Comparison of ENCODE assay signal across 13 cellular contexts in the genomic region with DNA sequence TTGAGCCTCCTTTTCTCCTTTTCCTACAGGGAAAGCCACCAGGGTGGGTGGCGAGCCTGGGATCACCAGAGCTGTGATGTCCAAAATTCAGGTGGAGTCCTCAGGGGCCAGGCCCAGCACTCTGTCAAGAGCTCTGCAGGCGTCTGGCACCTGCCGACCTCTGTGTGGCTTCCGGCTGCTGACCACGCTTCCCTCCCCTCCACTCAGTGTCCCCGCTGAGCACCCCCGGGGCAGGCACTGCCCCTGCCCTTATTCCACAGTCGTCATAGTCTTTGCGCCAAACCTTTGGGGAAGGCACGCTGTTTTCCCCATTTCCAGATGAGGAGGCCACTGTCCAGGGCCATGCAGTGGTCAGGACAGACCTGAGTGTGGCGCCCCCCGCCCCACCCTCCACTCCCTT. TPM values are rescaled to one million over a fixed set of nuclear protein-coding genes. Genes with fewer than 3 reads are reported as not detected.
A peak's percentile ranks its signal among the peaks of the same experiment; 100 is the strongest.
DNase-seq lines count a peak whose midpoint lies in the region; ATAC-seq and TF ChIP-seq lines count a peak whose summit lies in the region.
"Had no signal": no experiment of that assay in that cellular context is flagged by ENCODE, and none has a peak within 500 bp of the region (broad histone marks: within the 10 kb centered on the region; RNA-seq: fewer than 3 reads in every experiment).

No MANE protein-coding gene starts in this region.

- TF ChIP-seq CTCF in KMS-11 (conservative IDR thresholded peaks at IDR 0.05; ENCODE audit: low read depth, low read length), result no peak
- TF ChIP-seq CTCF in lower lobe of right lung (IDR thresholded peaks at IDR 0.05), result no peak
- TF ChIP-seq CTCF in CD4-positive, alpha-beta T cell (IDR thresholded peaks at IDR 0.05), result no peak
- TF ChIP-seq CTCF in GM23338 (conservative IDR thresholded peaks at IDR 0.05; ENCODE audit: low read depth in 2 of 2), result no peak

- peaks cover 39 to 63% (median 52%) of the 10 kb centered on the region in 3 donors for H3K4me1 Mint-ChIP-seq in CD8-positive, alpha-beta memory T cell
- peaks cover 20% of the 10 kb centered on the region for H3K4me1 Mint-ChIP-seq in CD4-positive, alpha-beta T cell (ENCODE audit: low read depth)
- H3K4me1 Mint-ChIP-seq in GM23338, result no peaks in the 10 kb centered on the region

- POLR2A ChIA-PET in CD8-positive, alpha-beta memory T cell (lab: Charles Lee), result no interaction called here
- POLR2A ChIA-PET in CD4-positive, alpha-beta T cell (lab: Charles Lee), result interaction anchor here (1.0 kb wide), 1 partner anchor 20 kb away, joined by 3 read pairs; no protein-coding TSS in a partner anchor

- H3F3A ChIP-seq in GM23338 (replicated peaks; ENCODE audit: low read depth), result no peaks in the 10 kb centered on the region

- H3K4me3 ChIP-seq in CD8-positive, alpha-beta memory T cell (ENCODE audit: low read length), result no peak overlapping the region
- no peak overlapping the region for H3K4me3 ChIP-seq in KMS-11 (IDR thresholded peaks at IDR 0.05; ENCODE audit: insufficient read depth, low read depth, low read length)
- H3K4me3 ChIP-seq in lower lobe of right lung, result no peak overlapping the region
- no peak overlapping the region for H3K4me3 ChIP-seq in GM23338
- H3K4me3 ChIP-seq: esophagus muscularis mucosa had no signal

- no peaks in the 10 kb centered on the region; the same call in none of the 2 replicates for H3K79me2 ChIP-seq in KMS-11 (ENCODE audit: insufficient read depth, low read depth)
- peaks cover 51% of the 10 kb centered on the region for H3K79me2 ChIP-seq in GM23338 (replicated peaks; ENCODE audit: insufficient read depth)

- no peaks in the 10 kb centered on the region for H3K9me3 ChIP-seq in CD8-positive, alpha-beta memory T cell (ENCODE audit: low read length)
- no peaks in the 10 kb centered on the region for H3K9me3 ChIP-seq in lower lobe of right lung
- no peaks in the 10 kb centered on the region for H3K9me3 ChIP-seq in CD4-positive, alpha-beta T cell (ENCODE audit: control insufficient read depth, low read length)
- H3K9me3 ChIP-seq: esophagus muscularis mucosa had no signal

- H2AFZ ChIP-seq in KMS-11 (ENCODE audit: low read depth) (no peak overlapping the region), GM23338 (no peak overlapping the region)

- H3K4me2 ChIP-seq in KMS-11 (peak overlapping the region; percentile 80; the same call in 1 of the 2 replicates), GM23338 (no peak overlapping the region)

- CTCF ChIA-PET in CD8-positive, alpha-beta memory T cell (lab: Charles Lee), result no interaction called here
- CTCF ChIA-PET in CD4-positive, alpha-beta T cell (lab: Charles Lee), result no interaction called here

- ATAC-seq in GM19452 (IDR thresholded peaks at IDR 0.05; ENCODE audit: unreplicated experiment) (peak; percentile 10), lower lobe of right lung (peak in 1 of 2 donors; percentile 22), HG02870 (IDR thresholded peaks at IDR 0.05; ENCODE audit: unreplicated experiment) (no peak), HG02610 (IDR thresholded peaks at IDR 0.05; ENCODE audit: unreplicated experiment) (no peak), GM23338 (no peak)
- ATAC-seq in CD4-positive, alpha-beta T cell (ENCODE audit: poor library complexity), result no peak

- H3K27me3 Mint-ChIP-seq in CD8-positive, alpha-beta memory T cell, result no peaks in the 10 kb centered on the region
- no peaks in the 10 kb centered on the region for H3K27me3 Mint-ChIP-seq in CD4-positive, alpha-beta T cell
- H3K27me3 Mint-ChIP-seq in GM23338 (ENCODE audit: insufficient read depth, low read depth, poor library complexity), result peaks cover 6% of the 10 kb centered on the region

- no peak overlapping the region for H3K27ac ChIP-seq in CD8-positive, alpha-beta memory T cell (ENCODE audit: low read depth, low read length)
- H3K27ac ChIP-seq in KMS-11 (peak overlapping the region; percentile 81; the same call in 1 of the 2 replicates), lower lobe of right lung (peak overlapping the region; percentile 39), GM23338 (ENCODE audit: low read depth) (no peak overlapping the region)
- no peak overlapping the region for H3K27ac ChIP-seq in CD4-positive, alpha-beta T cell (ENCODE audit: low read depth, low read length)
- H3K27ac ChIP-seq: esophagus muscularis mucosa had no signal

- H4K20me1 ChIP-seq in KMS-11 (ENCODE audit: insufficient read depth) (no peaks in the 10 kb centered on the region), GM23338 (replicated peaks; ENCODE audit: insufficient read depth) (peaks cover 22% of the 10 kb centered on the region)

- no peak for DNase-seq in CD8-positive, alpha-beta memory T cell
- DNase-seq in lower lobe of right lung (no peak), GM23338 (ENCODE audit: low spot score) (no peak)
- no peak for DNase-seq in CD4-positive, alpha-beta T cell
- DNase-seq: caudate nucleus, COR-L47, IMR-90, NCI-H2081 treated with DMSO at 0.1 percent for 48 hours had no signal

- peak overlapping the region in 1 of 7 donors; percentile 9 for H3K4me3 Mint-ChIP-seq in CD8-positive, alpha-beta memory T cell
- H3K4me3 Mint-ChIP-seq in CD4-positive, alpha-beta T cell, result no peak overlapping the region
- H3K4me3 Mint-ChIP-seq in GM23338, result no peak overlapping the region

- no peaks in the 10 kb centered on the region for H3K9me2 ChIP-seq in GM23338 (ENCODE audit: insufficient read depth)

- peak overlapping the region in 7 of 8 donors; percentile 3 to 84 (median 65) for H3K27ac Mint-ChIP-seq in CD8-positive, alpha-beta memory T cell
- no peak overlapping the region for H3K27ac Mint-ChIP-seq in CD4-positive, alpha-beta T cell
- H3K27ac Mint-ChIP-seq in GM23338, result no peak overlapping the region

- no peaks in the 10 kb centered on the region for H3K9me3 Mint-ChIP-seq in CD8-positive, alpha-beta memory T cell
- no peaks in the 10 kb centered on the region for H3K9me3 Mint-ChIP-seq in CD4-positive, alpha-beta T cell
- H3K9me3 Mint-ChIP-seq in GM23338, result no peaks in the 10 kb centered on the region

- H3K9ac ChIP-seq in KMS-11, result peak overlapping the region; percentile 38; the same call in 1 of the 2 replicates

- intact Hi-C loops in lower lobe of right lung (cut with DNase I), result no loop called here
- intact Hi-C loops in CD4-positive, alpha-beta T cell (cut with DNase I, micrococcal nuclease), result no loop called here

- H3K36me3 ChIP-seq in CD8-positive, alpha-beta memory T cell (ENCODE audit: insufficient read depth, low read length), result no peaks in the 10 kb centered on the region
- H3K36me3 ChIP-seq in KMS-11 (ENCODE audit: insufficient read depth) (no peaks in the 10 kb centered on the region), lower lobe of right lung (peaks cover 83% of the 10 kb centered on the region), GM23338 (ENCODE audit: insufficient read depth) (peaks cover 6% of the 10 kb centered on the region)

- H3K4me1 ChIP-seq in CD8-positive, alpha-beta memory T cell (ENCODE audit: insufficient read depth, low read length), result no peaks in the 10 kb centered on the region
- peaks cover 33% of the 10 kb centered on the region for H3K4me1 ChIP-seq in KMS-11 (ENCODE audit: low read depth, poor library complexity, severe bottlenecking)
- no peaks in the 10 kb centered on the region for H3K4me1 ChIP-seq in lower lobe of right lung
- H3K4me1 ChIP-seq in GM23338 (ENCODE audit: insufficient read depth), result no peaks in the 10 kb centered on the region
- H3K4me1 ChIP-seq: esophagus muscularis mucosa had no signal

- peaks cover 10 to 83% (median 24%) of the 10 kb centered on the region in 3 donors for H3K36me3 Mint-ChIP-seq in CD8-positive, alpha-beta memory T cell
- peaks cover 88% of the 10 kb centered on the region for H3K36me3 Mint-ChIP-seq in CD4-positive, alpha-beta T cell (ENCODE audit: low read depth)
- H3K36me3 Mint-ChIP-seq in GM23338 (ENCODE audit: low read depth), result peaks cover 79% of the 10 kb centered on the region

- no peaks in the 10 kb centered on the region for H3K27me3 ChIP-seq in CD8-positive, alpha-beta memory T cell (ENCODE audit: insufficient read depth, low read length, poor library complexity, severe bottlenecking)
- no peaks in the 10 kb centered on the region for H3K27me3 ChIP-seq in KMS-11 (ENCODE audit: insufficient read depth, low read depth)
- no peaks in the 10 kb centered on the region for H3K27me3 ChIP-seq in lower lobe of right lung (ENCODE audit: low read depth)
- no peaks in the 10 kb centered on the region for H3K27me3 ChIP-seq in CD4-positive, alpha-beta T cell (ENCODE audit: control insufficient read depth, insufficient read depth, low read length)
- no peaks in the 10 kb centered on the region for H3K27me3 ChIP-seq in GM23338 (ENCODE audit: insufficient read depth)
- H3K27me3 ChIP-seq: esophagus muscularis mucosa had no signal

TF ChIP-seq in GM23338, 12 proteins besides CTCF, POLR2A, EP300 and RAD21 (continues in another document):
- TF ChIP-seq POLR2AphosphoS5 (IDR thresholded peaks at IDR 0.05; ENCODE audit: low read depth) (no peak), STAT1 (IDR thresholded peaks at IDR 0.05; ENCODE audit: unreplicated experiment) (no peak)

RNA-seq across cellular contexts. Expression of a gene that starts 7.5 kb away (rescaled TPM):
- total RNA-seq in CD8-positive, alpha-beta memory T cell, result 10 to 100 TPM; 53.9 to 54.6 TPM
- 38.5 TPM for polyA plus RNA-seq in CD8-positive, alpha-beta memory T cell
- total RNA-seq in lower lobe of right lung, result 41.7 TPM
- 10 to 100 TPM; 28.5 to 34.9 TPM for total RNA-seq in CD4-positive, alpha-beta T cell
- total RNA-seq in GM23338 (2014; rRNA removed; shearing (Covaris generic)), result 35.3 and 45.7 TPM in 2 replicates
- 68.6 and 70.8 TPM in 2 replicates for polyA plus RNA-seq in GM23338 (2016; fragmentation: Nextera tagmentation; extraction: Ambion mirVana)

RNA-seq across cellular contexts. Expression of a gene that starts 22.4 kb away (rescaled TPM):
- 1 to 10 TPM; 6.4 to 6.7 TPM for total RNA-seq in CD8-positive, alpha-beta memory T cell
- 16.8 TPM for polyA plus RNA-seq in CD8-positive, alpha-beta memory T cell
- total RNA-seq in lower lobe of right lung, result 6.9 TPM
- total RNA-seq in CD4-positive, alpha-beta T cell, result 1 to 10 TPM; 1.9 to 2.6 TPM
- total RNA-seq in GM23338 (2014; rRNA removed; shearing (Covaris generic)), result 8.7 and 8.8 TPM in 2 replicates
- polyA plus RNA-seq in GM23338 (2016; fragmentation: Nextera tagmentation; extraction: Ambion mirVana), result 4.1 and 6.1 TPM in 2 replicates

RNA-seq across cellular contexts. Expression of a gene that starts 22.9 kb away (rescaled TPM):
- not detected for total RNA-seq in CD8-positive, alpha-beta memory T cell
- 0.43 TPM for polyA plus RNA-seq in CD8-positive, alpha-beta memory T cell
- total RNA-seq in lower lobe of right lung, result not detected
- not detected for total RNA-seq in CD4-positive, alpha-beta T cell
- 0.31 TPM in 1 of 2 replicates, not detected in the other for total RNA-seq in GM23338 (2014; rRNA removed; shearing (Covaris generic))
- 0.31 and 0.59 TPM in 2 replicates for polyA plus RNA-seq in GM23338 (2016; fragmentation: Nextera tagmentation; extraction: Ambion mirVana)

RNA-seq across cellular contexts. Expression of a gene that starts 28.3 kb away (rescaled TPM):
- 10 to 100 TPM; 74.7 to 76.3 TPM for total RNA-seq in CD8-positive, alpha-beta memory T cell
- 103 TPM for polyA plus RNA-seq in CD8-positive, alpha-beta memory T cell
- 59.5 TPM for total RNA-seq in lower lobe of right lung
- total RNA-seq in CD4-positive, alpha-beta T cell, result 1 to 10 TPM; 7.6 to 8.3 TPM
- total RNA-seq in GM23338 (2014; rRNA removed; shearing (Covaris generic)), result 87.8 and 92.1 TPM in 2 replicates
- polyA plus RNA-seq in GM23338 (2016; fragmentation: Nextera tagmentation; extraction: Ambion mirVana), result 120 and 127 TPM in 2 replicates

RNA-seq across cellular contexts. Expression of a gene that starts 43.7 kb away (rescaled TPM):
- total RNA-seq in CD8-positive, alpha-beta memory T cell, result 10 to 100 TPM; 34.6 to 39.8 TPM
- 22.9 TPM for polyA plus RNA-seq in CD8-positive, alpha-beta memory T cell
- 31.0 TPM for total RNA-seq in lower lobe of right lung
- 10 to 100 TPM; 10.3 to 11.7 TPM for total RNA-seq in CD4-positive, alpha-beta T cell
- total RNA-seq in GM23338 (2014; rRNA removed; shearing (Covaris generic)), result 33.9 and 43.9 TPM in 2 replicates
- 30.8 and 33.0 TPM in 2 replicates for polyA plus RNA-seq in GM23338 (2016; fragmentation: Nextera tagmentation; extraction: Ambion mirVana)

Comparison
In these comparisons a context has a peak if more than half of its experiments do, and no peak if none do; other contexts are left out.
1. H3K27ac ChIP-seq: peak in KMS-11 (single experiment) and lower lobe of right lung (single experiment); none in CD8-positive, alpha-beta memory T cell (single experiment), CD4-positive, alpha-beta T cell (single experiment) and GM23338 (single experiment).
2. H3K27ac Mint-ChIP-seq: peak in CD8-positive, alpha-beta memory T cell (7 of 8); none in CD4-positive, alpha-beta T cell (single experiment) and GM23338 (single experiment).